Comparison of ENCODE assay signal across 8 cellular contexts in genomic region chr1:97920832-97921571, GRCh38. TPM values are rescaled to one million over a fixed set of nuclear protein-coding genes. Genes with fewer than 3 reads are reported as not detected.
A peak's percentile ranks its signal among the peaks of the same experiment; 100 is the strongest.
DNase-seq lines count a peak whose midpoint lies in the region; ATAC-seq and TF ChIP-seq lines count a peak whose summit lies in the region.

Gene DPYD, minus strand, starts transcription at chr1:97921034. Its CDS starts 112 bp downstream, at chr1:97920922.

- H3K4me3 ChIP-seq in ascending aorta: peak within 1 kb of the TSS; percentile 97 to 100
- peak within 1 kb of the TSS; percentile 89 for H3K4me3 ChIP-seq in hepatocyte

- WGBS in hepatocyte (ENCODE audit: low lambda C conversion rate, missing lambda C conversion rate): under 1% methylated on average over 46 of the region's 50 CpGs

- DNase-seq in NCI-H1694 treated with DMSO at 0.1 percent for 48 hours (lab: John Stamatoyannopoulos, UW) (peak; percentile 93), ascending aorta (ENCODE audit: low spot score in 2 of 2) (peak; percentile 51 to 93), hepatocyte (ENCODE audit: low spot score) (peak; percentile 93), retina (peak; percentile 89), cortex of kidney (lab: John Stamatoyannopoulos, UW) (no peak)

- peak; percentile 92 for ATAC-seq in GM18502 (IDR thresholded peaks at IDR 0.05; ENCODE audit: poor library complexity, unreplicated experiment)
- peak; percentile 87 for ATAC-seq in HG02938 (IDR thresholded peaks at IDR 0.05; ENCODE audit: unreplicated experiment)

- TF ChIP-seq CTCF in ascending aorta (IDR thresholded peaks at IDR 0.05) (no peak), hepatocyte (IDR thresholded peaks at IDR 0.05; ENCODE audit: poor library complexity) (no peak)

- H3K4me1 ChIP-seq in ascending aorta (peaks cover 0 to 5% of the 10 kb centered on the region in 2 donors), hepatocyte (ENCODE audit: insufficient read depth) (no peaks in the 10 kb centered on the region)

- intact Hi-C loops in T-helper 2 cell treated with Interferon-gamma antibody and Interleukin-4, amounts not matched to agents 100 ng/mL and 5 ng/mL, for 36 hours (cut with micrococcal nuclease): loop anchor here (1.0 to 10.0 kb wide), 7 partner anchors 21 to 1199 kb away; partner anchors contain the start of gene PTBP2
- intact Hi-C loops in ascending aorta (cut with DNase I): loop anchor here (10.0 kb wide), 2 partner anchors 404 to 744 kb away; partner anchors contain the start of gene SNX7

- H3K27ac ChIP-seq in ascending aorta (peak within 1 kb of the TSS; percentile 86 to 94), hepatocyte (peak within 1 kb of the TSS; percentile 68)

- peak within 1 kb of the TSS; percentile 87 for H3K4me2 ChIP-seq in hepatocyte

- H3K9me3 ChIP-seq in ascending aorta: no peaks in the 10 kb centered on the region
- H3K9me3 ChIP-seq in hepatocyte (ENCODE audit: low read depth): no peaks in the 10 kb centered on the region

- peak within 1 kb of the TSS; percentile 97 for H2AFZ ChIP-seq in hepatocyte

- H3K36me3 ChIP-seq in ascending aorta: no peaks in the 10 kb centered on the region
- H3K36me3 ChIP-seq in hepatocyte (replicated peaks; ENCODE audit: insufficient read depth, low read depth): no peaks in the 10 kb centered on the region

- peaks cover 4% of the 10 kb centered on the region for H3K79me2 ChIP-seq in hepatocyte

- H3K27me3 ChIP-seq in ascending aorta (no peaks in the 10 kb centered on the region), hepatocyte (peaks cover 4% of the 10 kb centered on the region)

- no peaks in the 10 kb centered on the region for H3K9me2 ChIP-seq in hepatocyte (replicated peaks; ENCODE audit: insufficient read depth)

- H4K20me1 ChIP-seq in hepatocyte (ENCODE audit: insufficient read depth, poor library complexity, severe bottlenecking): no peaks in the 10 kb centered on the region

RNA-seq across cellular contexts. Expression of gene DPYD, which starts in this region (rescaled TPM):
- total RNA-seq in T-helper 2 cell treated with Interferon-gamma antibody and Interleukin-4, amounts not matched to agents 100 ng/mL and 5 ng/mL, for 36 hours: 53.6 and 56.1 TPM in 2 replicates
- 22.9 TPM for total RNA-seq in ascending aorta
- 18.8 and 21.8 TPM in 2 replicates for total RNA-seq in hepatocyte
- 5.2 and 7.5 TPM in 2 replicates for polyA plus RNA-seq in hepatocyte
